In genomic region chr11:44338721-44339529, GRCh38 we compare ENCODE assay signal across 18 cellular contexts. TPM values are rescaled to one million over a fixed set of nuclear protein-coding genes. Genes with fewer than 3 reads are reported as not detected.
"Had no signal": no experiment of that assay in that cellular context is flagged by ENCODE, and none has a peak within 500 bp of the region (broad histone marks: within the 10 kb centered on the region; RNA-seq: fewer than 3 reads in every experiment).

No MANE protein-coding gene starts in this region.

- ATAC-seq: activated CD4-positive, CD25-positive, alpha-beta regulatory T cell treated with anti-CD3 and anti-CD28 coated beads, Interleukin-2, amount 50 U/mL, for 24 hours; activated T-cell treated with anti-CD3 and anti-CD28 coated beads, Interleukin-2, amount 50 U/mL, for 72 hours; mucosa of descending colon; naive thymus-derived CD8-positive, alpha-beta T cell; stimulated activated memory B cell treated with anti-CD40 and anti-IgM and Interleukin-4, amounts not matched to agents 10 μg/mL and 1 μg/mL and 100 μg/mL, for 72 hours had no signal

- H3K27ac Mint-ChIP-seq: activated naive CD8-positive, alpha-beta T cell treated with anti-CD3 and anti-CD28 coated beads, Interleukin-2, amount 10 ng/mL, durations not matched to agents 7 days and 5 days; activated T-cell treated with anti-CD3 and anti-CD28 coated beads, Interleukin-2, amount 50 U/mL, for 72 hours; naive thymus-derived CD8-positive, alpha-beta T cell; progenitor cell of endocrine pancreas; stimulated activated memory B cell treated with anti-CD40 and anti-IgM and Interleukin-4, amounts not matched to agents 10 μg/mL and 1 μg/mL and 100 μg/mL, for 72 hours had no signal

- H3K4me3 Mint-ChIP-seq: activated naive CD8-positive, alpha-beta T cell treated with anti-CD3 and anti-CD28 coated beads, Interleukin-2, amount 10 ng/mL, durations not matched to agents 7 days and 5 days; activated T-cell treated with anti-CD3 and anti-CD28 coated beads, Interleukin-2, amount 50 U/mL, for 72 hours; naive thymus-derived CD8-positive, alpha-beta T cell; stimulated activated memory B cell treated with anti-CD40 and anti-IgM and Interleukin-4, amounts not matched to agents 10 μg/mL and 1 μg/mL and 100 μg/mL, for 72 hours had no signal

- H3K9me3 Mint-ChIP-seq: activated naive CD8-positive, alpha-beta T cell treated with anti-CD3 and anti-CD28 coated beads, Interleukin-2, amount 10 ng/mL, durations not matched to agents 7 days and 5 days; activated T-cell treated with anti-CD3 and anti-CD28 coated beads, Interleukin-2, amount 50 U/mL, for 72 hours; naive thymus-derived CD8-positive, alpha-beta T cell; stimulated activated memory B cell treated with anti-CD40 and anti-IgM and Interleukin-4, amounts not matched to agents 10 μg/mL and 1 μg/mL and 100 μg/mL, for 72 hours had no signal

- H3K27ac ChIP-seq: dorsolateral prefrontal cortex, esophagus squamous epithelium, tibial nerve had no signal

- H3K4me1 ChIP-seq: esophagus squamous epithelium, tibial nerve had no signal

- H3K9me3 ChIP-seq: esophagus squamous epithelium, mucosa of descending colon, tibial nerve had no signal

- H3K4me1 Mint-ChIP-seq: naive thymus-derived CD8-positive, alpha-beta T cell; stimulated activated memory B cell treated with anti-CD40 and anti-IgM and Interleukin-4, amounts not matched to agents 10 μg/mL and 1 μg/mL and 100 μg/mL, for 72 hours had no signal

- H3K36me3 Mint-ChIP-seq: activated naive CD8-positive, alpha-beta T cell treated with anti-CD3 and anti-CD28 coated beads, Interleukin-2, amount 10 ng/mL, durations not matched to agents 7 days and 5 days; naive thymus-derived CD8-positive, alpha-beta T cell; stimulated activated memory B cell treated with anti-CD40 and anti-IgM and Interleukin-4, amounts not matched to agents 10 μg/mL and 1 μg/mL and 100 μg/mL, for 72 hours had no signal

- H3K4me3 ChIP-seq: esophagus squamous epithelium, mucosa of descending colon, tibial nerve had no signal

- DNase-seq: activated CD4-positive, alpha-beta T cell treated with anti-CD3 and anti-CD28 coated beads, Interleukin-2, amount 50 U/mL, for 48 hours; activated naive CD8-positive, alpha-beta T cell treated with anti-CD3 and anti-CD28 coated beads, Interleukin-2, amount 10 ng/mL, durations not matched to agents 7 days and 5 days; activated T-cell treated with anti-CD3 and anti-CD28 coated beads, Interleukin-2, amount 50 U/mL, for 72 hours; anterior cingulate cortex; esophagus squamous epithelium; foreskin fibroblast; head of caudate nucleus; mucosa of descending colon; naive thymus-derived CD8-positive, alpha-beta T cell; nucleus accumbens had no signal

- H3K36me3 ChIP-seq: esophagus squamous epithelium, tibial nerve had no signal

RNA-seq across cellular contexts. Expression of gene ALX4, which starts 29.0 kb away (rescaled TPM):
- total RNA-seq: activated naive CD8-positive, alpha-beta T cell treated with anti-CD3 and anti-CD28 coated beads, Interleukin-2, amount 10 ng/mL, durations not matched to agents 7 days and 5 days; activated T-cell treated with anti-CD3 and anti-CD28 coated beads, Interleukin-2, amount 50 U/mL, for 72 hours; chondrocyte; esophagus squamous epithelium; lung microvascular endothelial cell; mucosa of descending colon; naive thymus-derived CD8-positive, alpha-beta T cell; progenitor cell of endocrine pancreas; T-helper 2 cell treated with Interferon-gamma antibody and Interleukin-4, amounts not matched to agents 100 ng/mL and 5 ng/mL, for 36 hours had no signal
- polyA plus RNA-seq: naive thymus-derived CD8-positive, alpha-beta T cell had no signal
